8 cellular contexts compared by ENCODE assay signal in the genomic region with DNA sequence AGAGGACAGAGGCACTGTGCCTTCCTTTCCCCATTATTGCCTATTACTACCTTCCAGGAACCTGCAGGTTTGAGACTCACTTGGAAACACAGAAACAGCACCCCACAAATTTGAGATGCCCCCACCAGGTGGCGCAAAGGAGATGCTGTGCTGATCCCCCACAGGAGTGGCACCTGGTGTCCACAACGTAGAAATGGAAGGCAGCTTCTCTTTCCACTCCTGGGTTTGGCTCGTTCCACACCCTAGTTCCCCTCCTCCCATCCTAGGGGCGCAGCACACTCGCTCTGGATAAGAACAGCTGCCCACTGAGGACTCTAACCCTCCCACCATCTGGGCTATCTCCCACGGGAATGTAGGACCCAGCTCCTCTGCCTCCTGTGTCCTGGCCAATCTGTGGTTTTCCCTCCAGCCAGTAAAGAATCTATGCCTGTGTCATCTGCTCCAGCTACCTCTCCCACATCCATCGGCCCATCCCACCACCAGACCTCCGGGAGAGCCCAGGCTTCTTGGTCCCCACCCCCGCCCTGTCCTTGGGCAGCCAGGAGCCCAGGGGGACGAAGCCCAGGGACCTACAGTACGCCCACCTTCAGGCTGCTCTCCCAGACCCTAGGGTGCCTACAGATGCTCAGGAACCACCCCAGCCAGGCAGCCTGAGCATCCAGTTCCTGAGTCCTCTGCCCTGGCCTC. TPM values are rescaled to one million over a fixed set of nuclear protein-coding genes. Genes with fewer than 3 reads are reported as not detected.
DNase-seq lines count a peak whose midpoint lies in the region; ATAC-seq and TF ChIP-seq lines count a peak whose summit lies in the region.

No MANE protein-coding gene starts in this region.

- peak overlapping the region in 9 of 10 donors; percentile 64 to 91 (median 82) for H3K4me3 ChIP-seq in heart right ventricle
- no peak overlapping the region for H3K4me3 ChIP-seq in prostate gland

- 13 to 26% (median 22%) methylated on average over 11 of the region's 11 CpGs for WGBS in adipose tissue, 3 donors
- WGBS in heart right ventricle, 2 donors, result 23 to 25% methylated on average over 11 of the region's 11 CpGs
- 21% methylated on average over 11 of the region's 11 CpGs for WGBS in prostate gland

- peak in 6 of 8 donors; percentile 8 to 41 (median 28) for ATAC-seq in heart right ventricle
- ATAC-seq in HG02588 (IDR thresholded peaks at IDR 0.05; ENCODE audit: unreplicated experiment), result no peak

- H3K27ac ChIP-seq in adipose tissue (ENCODE audit: low read depth, low read length) (peak overlapping the region; percentile 100), heart right ventricle (peak overlapping the region; percentile 98 to 100 (median 100)), prostate gland (peak overlapping the region; percentile 36 to 98)

- no peak for TF ChIP-seq POLR2A in prostate gland (IDR thresholded peaks at IDR 0.05)

- H3K36me3 ChIP-seq in heart right ventricle, result peaks cover 0 to 21% (median 0%) of the 10 kb centered on the region in 9 donors
- H3K36me3 ChIP-seq in prostate gland, result no peaks in the 10 kb centered on the region

- TF ChIP-seq CTCF in GM12872 (IDR thresholded peaks at IDR 0.05; ENCODE audit: insufficient read depth, low read depth, low read length) (peak; percentile 93), heart right ventricle (IDR thresholded peaks at IDR 0.05) (peak; percentile 73 to 88 (median 82)), prostate gland (IDR thresholded peaks at IDR 0.05) (peak; percentile 64 to 87 (median 84))

- H3K9me3 ChIP-seq in heart right ventricle (no peaks in the 10 kb centered on the region), prostate gland (no peaks in the 10 kb centered on the region)

- intact Hi-C loops in heart right ventricle (cut with DNase I) (loop anchor here in 5 of 10 donors (2.0 to 10.0 kb wide), 5 partner anchors 35 to 388 kb away; a partner anchor contains a TSS), prostate gland (cut with DNase I) (loop anchor here (1.0 to 5.0 kb wide), 2 partner anchors 20 to 35 kb away; a partner anchor contains a TSS)

- peaks cover 9 to 43% (median 31%) of the 10 kb centered on the region in 9 donors for H3K4me1 ChIP-seq in heart right ventricle
- peaks cover 7% of the 10 kb centered on the region for H3K4me1 ChIP-seq in prostate gland (replicated peaks)

- peak; percentile 83 for DNase-seq in NCI-H146 (lab: John Stamatoyannopoulos, UW)
- DNase-seq in T follicular helper cell (ENCODE audit: low read depth), result peak; percentile 86
- DNase-seq in heart right ventricle, result peak; percentile 84 to 85
- DNase-seq in prostate gland (ENCODE audit: low spot score), result peak; percentile 81
- DNase-seq in ureter (ENCODE audit: low spot score), result peak; percentile 92

- H3K27me3 ChIP-seq in heart right ventricle, result no peaks in the 10 kb centered on the region
- H3K27me3 ChIP-seq in prostate gland (replicated peaks; ENCODE audit: insufficient read depth), result no peaks in the 10 kb centered on the region

RNA-seq across cellular contexts. Expression of a gene that starts 0.7 kb away (rescaled TPM):
- 10 to 100 TPM; 12.0 to 31.5 (median 13.7) TPM for polyA plus RNA-seq in adipose tissue
- 1 to 10 TPM; 3.8 to 8.8 (median 6.4) TPM for total RNA-seq in heart right ventricle
- 10 to 100 TPM in 1 of 2 donors, 1 to 10 TPM in 1; 4.9 to 23.5 TPM for polyA plus RNA-seq in heart right ventricle
- 10 to 100 TPM; 13.1 to 38.5 TPM for total RNA-seq in prostate gland
- 54.6 TPM for total RNA-seq in ureter

RNA-seq across cellular contexts. Expression of a gene that starts 1.5 kb away (rescaled TPM):
- polyA plus RNA-seq in adipose tissue (10 to 100 TPM; 32.4 to 67.6 (median 47.1) TPM), heart right ventricle (10 to 100 TPM; 33.9 to 49.7 TPM)
- total RNA-seq in heart right ventricle (10 to 100 TPM; 13.1 to 25.8 (median 17.1) TPM), prostate gland (10 to 100 TPM; 49.6 to 57.1 TPM), ureter (31.6 TPM)

RNA-seq across cellular contexts. Expression of a gene that starts 33.4 kb away (rescaled TPM):
- polyA plus RNA-seq in adipose tissue (under 1 TPM; 0.16 to 0.45 (median 0.33) TPM), heart right ventricle (under 1 TPM; 0.04 to 0.07 TPM)
- total RNA-seq in heart right ventricle (under 1 TPM in 2 of 10 donors, not detected in 8; 0.10 to 0.35 TPM), prostate gland (1 to 10 TPM in 1 of 2 donors, under 1 TPM in 1; 0.14 to 1.6 TPM), ureter (1.6 TPM)

RNA-seq across cellular contexts. Expression of a gene that starts 33.9 kb away (rescaled TPM):
- 100 to 1,000 TPM; 176 to 267 (median 201) TPM for polyA plus RNA-seq in adipose tissue
- 100 to 1,000 TPM in 9 of 10 donors, 10 to 100 TPM in 1; 96.1 to 173 (median 114) TPM for total RNA-seq in heart right ventricle
- 100 to 1,000 TPM; 302 to 355 TPM for polyA plus RNA-seq in heart right ventricle
- total RNA-seq in prostate gland, result 100 to 1,000 TPM; 111 to 236 TPM
- 293 TPM for total RNA-seq in ureter

RNA-seq across cellular contexts. Expression of a gene that starts 48.2 kb away (rescaled TPM):
- polyA plus RNA-seq in adipose tissue, result 10 to 100 TPM in 2 of 3 donors, 1 to 10 TPM in 1; 7.6 to 15.5 (median 14.2) TPM
- total RNA-seq in heart right ventricle, result 10 to 100 TPM in 7 of 10 donors, 1 to 10 TPM in 3; 8.6 to 21.0 (median 11.3) TPM
- 10 to 100 TPM in 1 of 2 donors, 1 to 10 TPM in 1; 7.1 to 13.7 TPM for polyA plus RNA-seq in heart right ventricle
- 10 to 100 TPM; 19.6 to 24.3 TPM for total RNA-seq in prostate gland
- 21.8 TPM for total RNA-seq in ureter

Comparison
In these comparisons a context has a peak if more than half of its experiments do, and no peak if none do; other contexts are left out.
1. H3K4me3 ChIP-seq: peak in heart right ventricle (9 of 10); none in prostate gland (0 of 2).
2. Peak in every context shown above with its lines, with median percentiles within 50 percentile points of each other: CTCF ChIP-seq, DNase-seq and H3K27ac ChIP-seq.